Comparison of ENCODE assay signal across 13 cellular contexts in the genomic region with DNA sequence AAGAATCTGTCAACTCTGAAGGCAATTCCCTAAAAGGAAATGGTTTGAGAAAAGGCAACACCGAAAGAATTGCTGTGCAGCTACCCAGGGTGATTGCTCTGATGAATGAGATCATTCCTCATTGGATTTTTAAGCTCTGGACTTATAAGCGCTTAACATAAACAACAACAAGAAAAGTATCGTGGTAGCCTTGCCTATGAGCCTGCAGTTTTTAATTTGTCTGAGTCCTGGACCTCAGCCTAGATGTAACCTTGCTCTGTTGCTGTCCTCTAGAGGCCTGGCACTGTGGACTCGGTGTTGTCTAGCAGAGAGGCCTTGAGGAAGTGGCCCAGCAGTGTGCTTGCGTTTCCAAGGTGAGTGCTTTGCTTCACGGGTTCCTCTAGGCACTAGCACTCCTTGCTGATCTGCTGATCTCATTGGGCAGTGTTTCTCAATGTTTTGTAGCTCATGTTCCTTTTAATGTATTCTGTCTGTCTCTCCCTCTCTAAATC. TPM values are rescaled to one million over a fixed set of nuclear protein-coding genes. Genes with fewer than 3 reads are reported as not detected.
A peak's percentile ranks its signal among the peaks of the same experiment; 100 is the strongest.
DNase-seq lines count a peak whose midpoint lies in the region; ATAC-seq, FAIRE-seq and TF ChIP-seq lines count a peak whose summit lies in the region.
"Had no signal": no experiment of that assay in that cellular context is flagged by ENCODE, and none has a peak within 500 bp of the region (broad histone marks: within the 10 kb centered on the region; RNA-seq: fewer than 3 reads in every experiment).

No MANE protein-coding gene starts in this region.

- no peak for ATAC-seq in HG02885 (IDR thresholded peaks at IDR 0.05; ENCODE audit: poor library complexity, unreplicated experiment)
- ATAC-seq in HG03439 (IDR thresholded peaks at IDR 0.05; ENCODE audit: unreplicated experiment): no peak
- ATAC-seq in GM21529 (IDR thresholded peaks at IDR 0.05; ENCODE audit: unreplicated experiment): no peak

- peak overlapping the region; percentile 87 for H2AFZ ChIP-seq in fibroblast of lung (ENCODE audit: low read length)
- peak overlapping the region; percentile 70 for H2AFZ ChIP-seq in parathyroid adenoma

- no peak overlapping the region for H3K4me3 ChIP-seq in SJSA1
- H3K4me3 ChIP-seq in fibroblast of lung (replicated peaks in 1 of 4; ENCODE audit: control extremely low read depth in 1 of 4, insufficient read depth in 1 of 4, low read depth in 3 of 4, low read length in 4 of 4): no peak overlapping the region
- no peak overlapping the region for H3K4me3 ChIP-seq in parathyroid adenoma (ENCODE audit: low read depth, low read length)

- FAIRE-seq in GM12892 (lab: Jason Lieb, UNC): peak; percentile 42
- no peak for FAIRE-seq in GM19239 (lab: Jason Lieb, UNC)
- FAIRE-seq: urothelium cell line had no signal

- DNase-seq in GM12892 (ENCODE audit: insufficient read length) (no peak), SJSA1 (ENCODE audit: low read depth in 1 of 2, low spot score in 2 of 2) (peak; percentile 36 to 44), fibroblast of lung (ENCODE audit: low read depth in 2 of 2) (peak; percentile 9 to 52), GM19239 (ENCODE audit: insufficient read length, low spot score) (no peak)
- DNase-seq: activated naive CD4-positive, alpha-beta T cell treated with anti-CD3 and anti-CD28 coated beads, Interleukin-2, amount 50 U/mL, for 16 hours; DND-41; NCI-H1694 treated with DMSO at 0.1 percent for 48 hours had no signal

- H3K79me2 ChIP-seq in fibroblast of lung (ENCODE audit: control insufficient read depth, insufficient read depth, low read length) (no peaks in the 10 kb centered on the region), parathyroid adenoma (no peaks in the 10 kb centered on the region)

- no peaks in the 10 kb centered on the region for H4K20me1 ChIP-seq in fibroblast of lung (ENCODE audit: control insufficient read depth, extremely low read depth, insufficient read depth, low read length)

- H3K27me3 ChIP-seq in SJSA1 (replicated peaks) (no peaks in the 10 kb centered on the region), fibroblast of lung (ENCODE audit: control insufficient read depth, insufficient read depth, low read length) (no peaks in the 10 kb centered on the region), parathyroid adenoma (ENCODE audit: control insufficient read depth, insufficient read depth, low read length) (no peaks in the 10 kb centered on the region)

- H3K36me3 ChIP-seq in SJSA1: no peaks in the 10 kb centered on the region
- no peaks in the 10 kb centered on the region for H3K36me3 ChIP-seq in fibroblast of lung (ENCODE audit: control insufficient read depth, insufficient read depth, low read length)
- H3K36me3 ChIP-seq in parathyroid adenoma (ENCODE audit: control insufficient read depth, insufficient read depth, low read length): no peaks in the 10 kb centered on the region

- TF ChIP-seq CTCF in fibroblast of lung (conservative IDR thresholded peaks at IDR 0.05 in 1 of 2, IDR thresholded peaks at IDR 0.05 in 1 of 2; ENCODE audit: low read depth in 1 of 2, low read length in 2 of 2) (no peak), parathyroid adenoma (IDR thresholded peaks at IDR 0.05) (no peak)

- H3K9ac ChIP-seq in fibroblast of lung (ENCODE audit: insufficient read depth, low read length) (no peak overlapping the region), parathyroid adenoma (no peak overlapping the region)

- H3K9me3 ChIP-seq in SJSA1 (replicated peaks) (no peaks in the 10 kb centered on the region), fibroblast of lung (ENCODE audit: control insufficient read depth, insufficient read depth, low read depth, low read length) (no peaks in the 10 kb centered on the region), parathyroid adenoma (ENCODE audit: control insufficient read depth, low read length) (no peaks in the 10 kb centered on the region)

- H3K4me1 ChIP-seq in SJSA1 (replicated peaks) (peaks cover 29% of the 10 kb centered on the region), fibroblast of lung (ENCODE audit: control insufficient read depth, extremely low read depth, insufficient read depth, low read length) (peaks cover 6% of the 10 kb centered on the region), parathyroid adenoma (peaks cover 4% of the 10 kb centered on the region)

- H3K4me2 ChIP-seq in fibroblast of lung (ENCODE audit: extremely low read depth, insufficient read depth, low read length): peak overlapping the region; percentile 20
- no peak overlapping the region for H3K4me2 ChIP-seq in parathyroid adenoma (ENCODE audit: low read length)

- H3K27ac ChIP-seq in SJSA1 (peak overlapping the region; percentile 57), fibroblast of lung (ENCODE audit: insufficient read depth, low read length) (no peak overlapping the region), parathyroid adenoma (peak overlapping the region; percentile 39)
- H3K27ac ChIP-seq: HL-60 had no signal

- TF ChIP-seq POLR2A in GM12892 (IDR thresholded peaks at IDR 0.05; ENCODE audit: low read depth, low read length): no peak

RNA-seq across cellular contexts. Expression of gene CCDC81, which starts 20.4 kb away (rescaled TPM):
- not detected for polyA plus RNA-seq in GM12892 (2012; ENCODE audit: missing spikeins)
- 18.2 and 37.4 TPM in 2 replicates for total RNA-seq in SJSA1 (2014; rRNA removed; shearing (Covaris generic))
- total RNA-seq in fibroblast of lung: 0.26 and 0.66 TPM in 2 replicates
- 0.76 and 7.0 TPM in 2 replicates for polyA plus RNA-seq in fibroblast of lung
- polyA plus RNA-seq in fibroblast of lung (2012): 0.51 and 4.0 TPM in 2 replicates
- polyA minus RNA-seq in fibroblast of lung (ENCODE audit: low replicate concordance): not detected in 2 replicates

Comparison
In these comparisons a context has a peak if more than half of its experiments do, and no peak if none do; other contexts are left out.
1. DNase-seq: peak in SJSA1 (2 of 2) and fibroblast of lung (2 of 2); none in GM12892 (single experiment) and GM19239 (single experiment).
2. RNA of gene CCDC81, which starts 20.4 kb away (total RNA-seq): 18.2 to 37.4 TPM in SJSA1; 0.26 to 0.66 TPM in fibroblast of lung; every median in the first group is over 10 times any median in the second.